In genomic region chr5:135149956-135150723, GRCh38 we compare ENCODE assay signal across 1 cellular context.
TF ChIP-seq lines count a peak whose summit lies in the region.

No MANE protein-coding gene starts in this region.

TF ChIP-seq in H1, 55 proteins besides CTCF, POLR2A, EP300 and RAD21:
- no peak for TF ChIP-seq PHF8 (conservative IDR thresholded peaks at IDR 0.05; ENCODE audit: low read depth, low read length)
- TF ChIP-seq SIRT6 (IDR thresholded peaks at IDR 0.05; ENCODE audit: low read length), result no peak
- TF ChIP-seq CREB1 (IDR thresholded peaks at IDR 0.05), result no peak
- TF ChIP-seq TBP (IDR thresholded peaks at IDR 0.05; ENCODE audit: low read depth, low read length), result no peak
- TF ChIP-seq KDM1A (IDR thresholded peaks at IDR 0.05; ENCODE audit: borderline replicate concordance, low read length), result no peak
- no peak for TF ChIP-seq RNF2 (IDR thresholded peaks at IDR 0.05; ENCODE audit: borderline replicate concordance, low read depth, low read length, missing control alignments, poor library complexity, severe bottlenecking)
- TF ChIP-seq HDAC2 (IDR thresholded peaks at IDR 0.05; ENCODE audit: borderline replicate concordance in 1 of 2, low read depth in 2 of 2, low read length in 2 of 2), result no peak
- TF ChIP-seq CBX8 (IDR thresholded peaks at IDR 0.05; ENCODE audit: borderline replicate concordance, low read depth, low read length), result no peak
- no peak for TF ChIP-seq CHD2 (IDR thresholded peaks at IDR 0.05; ENCODE audit: low read length)
- TF ChIP-seq USF2 (IDR thresholded peaks at IDR 0.05; ENCODE audit: low read length), result no peak
- no peak for TF ChIP-seq JUN (IDR thresholded peaks at IDR 0.05; ENCODE audit: low read depth, low read length)
- TF ChIP-seq, protein P1, sequence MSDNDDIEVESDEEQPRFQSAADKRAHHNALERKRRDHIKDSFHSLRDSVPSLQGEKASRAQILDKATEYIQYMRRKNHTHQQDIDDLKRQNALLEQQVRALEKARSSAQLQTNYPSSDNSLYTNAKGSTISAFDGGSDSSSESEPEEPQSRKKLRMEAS (IDR thresholded peaks at IDR 0.05), result no peak
- TF ChIP-seq SUZ12 (IDR thresholded peaks at IDR 0.05; ENCODE audit: low read length), result no peak
- no peak for TF ChIP-seq RFX5 (IDR thresholded peaks at IDR 0.05; ENCODE audit: borderline replicate concordance, low read depth, low read length)
- no peak for TF ChIP-seq SP2 (IDR thresholded peaks at IDR 0.05; ENCODE audit: low read length)
TF ChIP-seq in H1: peak in this region for 0.
